8 cellular contexts compared by ENCODE assay signal in genomic region chr6:163457637-163458561, GRCh38. TPM values are rescaled to one million over a fixed set of nuclear protein-coding genes. Genes with fewer than 3 reads are reported as not detected.
A peak's percentile ranks its signal among the peaks of the same experiment; 100 is the strongest.
DNase-seq lines count a peak whose midpoint lies in the region; ATAC-seq and TF ChIP-seq lines count a peak whose summit lies in the region.

No MANE protein-coding gene starts in this region.

- H3K27me3 ChIP-seq in kidney epithelial cell (ENCODE audit: control insufficient read depth, insufficient read depth, low read length): no peaks in the 10 kb centered on the region

- ATAC-seq in activated naive CD8-positive, alpha-beta T cell treated with anti-CD3 and anti-CD28 coated beads, Interleukin-2, amount 50 U/mL, for 24 hours: no peak
- ATAC-seq in HG03025 (IDR thresholded peaks at IDR 0.05; ENCODE audit: low FRiP score, unreplicated experiment): no peak
- no peak for ATAC-seq in HG03460 (IDR thresholded peaks at IDR 0.05; ENCODE audit: unreplicated experiment)

- H3K4me3 Mint-ChIP-seq in HFFc6: peak overlapping the region; percentile 63
- H3K4me3 Mint-ChIP-seq in activated naive CD8-positive, alpha-beta T cell treated with anti-CD3 and anti-CD28 coated beads, Interleukin-2, amount 50 U/mL, for 24 hours: no peak overlapping the region

- no peaks in the 10 kb centered on the region for H3K9me3 Mint-ChIP-seq in HFFc6
- H3K9me3 Mint-ChIP-seq in activated naive CD8-positive, alpha-beta T cell treated with anti-CD3 and anti-CD28 coated beads, Interleukin-2, amount 50 U/mL, for 24 hours: no peaks in the 10 kb centered on the region

- peak overlapping the region; percentile 76 for H3K27ac Mint-ChIP-seq in HFFc6
- H3K27ac Mint-ChIP-seq in activated naive CD8-positive, alpha-beta T cell treated with anti-CD3 and anti-CD28 coated beads, Interleukin-2, amount 50 U/mL, for 24 hours: peak overlapping the region; percentile 7

- peaks cover 76% of the 10 kb centered on the region for H3K4me1 Mint-ChIP-seq in HFFc6 (ENCODE audit: low read depth)
- H3K4me1 Mint-ChIP-seq in activated naive CD8-positive, alpha-beta T cell treated with anti-CD3 and anti-CD28 coated beads, Interleukin-2, amount 50 U/mL, for 24 hours: peaks cover 68% of the 10 kb centered on the region

- in situ Hi-C loops in GM13976 (cut with MboI; ENCODE audit: low sequenced_read_pairs, unreplicated experiment): no loop called here

- H3K36me3 ChIP-seq in kidney epithelial cell (ENCODE audit: control insufficient read depth, insufficient read depth, low read length): no peaks in the 10 kb centered on the region

- peaks cover 35% of the 10 kb centered on the region for H3K36me3 Mint-ChIP-seq in HFFc6 (ENCODE audit: low read depth)
- H3K36me3 Mint-ChIP-seq in activated naive CD8-positive, alpha-beta T cell treated with anti-CD3 and anti-CD28 coated beads, Interleukin-2, amount 50 U/mL, for 24 hours (ENCODE audit: low read depth): peaks cover 13% of the 10 kb centered on the region

- DNase-seq in AG09319 (ENCODE audit: extremely low read depth, low read depth) (peak; percentile 61), HFFc6 (peak; percentile 86), kidney epithelial cell (ENCODE audit: low read depth) (peak; percentile 79), GM13976 (ENCODE audit: low spot score) (no peak), activated gamma-delta T cell treated with Interleukin-2 at 50 U/mL for 16 hours (no peak)
- DNase-seq in activated naive CD8-positive, alpha-beta T cell treated with anti-CD3 and anti-CD28 coated beads, Interleukin-2, amount 50 U/mL, for 24 hours: no peak

- TF ChIP-seq CTCF in AG09319 (IDR thresholded peaks at IDR 0.05; ENCODE audit: low read depth, low read length): no peak; the same call in 1 of the 2 replicates
- TF ChIP-seq CTCF in HFFc6 (IDR thresholded peaks at IDR 0.05): no peak
- no peak for TF ChIP-seq CTCF in kidney epithelial cell (IDR thresholded peaks at IDR 0.05; ENCODE audit: insufficient read depth, low read length, poor library complexity, severe bottlenecking)
- TF ChIP-seq CTCF in GM13976 (IDR thresholded peaks at IDR 0.05; ENCODE audit: borderline replicate concordance, control extremely low read depth, extremely low read depth, insufficient read depth, missing control alignments): no peak

- no peak overlapping the region for H3K4me3 ChIP-seq in kidney epithelial cell (ENCODE audit: low read depth, low read length)

- H3K27me3 Mint-ChIP-seq in HFFc6 (ENCODE audit: insufficient read depth): no peaks in the 10 kb centered on the region
- no peaks in the 10 kb centered on the region for H3K27me3 Mint-ChIP-seq in activated naive CD8-positive, alpha-beta T cell treated with anti-CD3 and anti-CD28 coated beads, Interleukin-2, amount 50 U/mL, for 24 hours

RNA-seq across cellular contexts. Expression of gene QKI, which starts 43.4 kb away (rescaled TPM):
- total RNA-seq in HFFc6 (2021; fragmentation: NEBNext Ultra II Directional; extraction: Animal tissue kit (Norgen Biotek cat#: 25700)): 10 to 100 TPM; 71.3 to 90.5 (median 85.1) TPM
- 173 and 189 TPM in 2 replicates for total RNA-seq in kidney epithelial cell

Comparison
In these comparisons a context has a peak if more than half of its experiments do, and no peak if none do; other contexts are left out.
1. DNase-seq: peak in AG09319 (single experiment), HFFc6 (single experiment) and kidney epithelial cell (single experiment); none in activated naive CD8-positive, alpha-beta T cell treated with anti-CD3 and anti-CD28 coated beads, Interleukin-2, amount 50 U/mL, for 24 hours (single experiment), GM13976 (single experiment) and activated gamma-delta T cell treated with Interleukin-2 at 50 U/mL for 16 hours (single experiment).